10 cellular contexts compared by ENCODE assay signal in genomic region chr6:139982652-139983051, GRCh38.
A peak's percentile ranks its signal among the peaks of the same experiment; 100 is the strongest.
DNase-seq lines count a peak whose midpoint lies in the region; FAIRE-seq and TF ChIP-seq lines count a peak whose summit lies in the region.
"Had no signal": no experiment of that assay in that cellular context is flagged by ENCODE, and none has a peak within 500 bp of the region (broad histone marks: within the 10 kb centered on the region; RNA-seq: fewer than 3 reads in every experiment).

No MANE protein-coding gene starts in this region.

- FAIRE-seq in GM19239 (lab: Jason Lieb, UNC) = no peak

- no peaks in the 10 kb centered on the region for H3K36me3 ChIP-seq in breast epithelium

- peak overlapping the region; percentile 71 to 73 for H3K27ac ChIP-seq in breast epithelium

- H3K4me1 ChIP-seq in breast epithelium = peaks cover 0 to 14% of the 10 kb centered on the region in 2 donors

- no peak for TF ChIP-seq CTCF in breast epithelium (IDR thresholded peaks at IDR 0.05)
- no peak for TF ChIP-seq CTCF in mesothelial cell of epicardium (IDR thresholded peaks at IDR 0.05; ENCODE audit: unreplicated experiment)
- no peak for TF ChIP-seq CTCF in GM20000 (IDR thresholded peaks at IDR 0.05; ENCODE audit: extremely low read depth, missing control alignments)

- no peaks in the 10 kb centered on the region for H3K27me3 Mint-ChIP-seq in mesothelial cell of epicardium (ENCODE audit: low read depth)

- H3K4me3 Mint-ChIP-seq in mesothelial cell of epicardium = no peak overlapping the region

- intact Hi-C loops in breast epithelium (cut with DNase I; ENCODE audit: low total_unique reads) = no loop called here

- TF ChIP-seq EP300 in Ishikawa (IDR thresholded peaks at IDR 0.05; ENCODE audit: borderline replicate concordance) = no peak

- H3K9me3 ChIP-seq in breast epithelium = no peaks in the 10 kb centered on the region

- H3K4me3 ChIP-seq in breast epithelium = no peak overlapping the region

- peak overlapping the region; percentile 70 for H3K27ac Mint-ChIP-seq in mesothelial cell of epicardium

- no peak for TF ChIP-seq POLR2A in breast epithelium (IDR thresholded peaks at IDR 0.05)

- peak; percentile 11; the same call in 1 of the 2 replicates for TF ChIP-seq RAD21 in Ishikawa (IDR thresholded peaks at IDR 0.05; ENCODE audit: low read depth)

- no peaks in the 10 kb centered on the region for H3K9me3 Mint-ChIP-seq in mesothelial cell of epicardium
- H3K9me3 Mint-ChIP-seq: CD8-positive, alpha-beta memory T cell had no signal

- DNase-seq in AG08395 (ENCODE audit: low spot score) = peak; percentile 30
- no peak for DNase-seq in breast epithelium (ENCODE audit: low spot score in 2 of 2)
- no peak for DNase-seq in mesothelial cell of epicardium (ENCODE audit: low spot score in 2 of 2, unreplicated experiment in 2 of 2)
- no peak for DNase-seq in GM19239 (ENCODE audit: insufficient read length, low spot score)
- DNase-seq in activated CD8-positive, alpha-beta memory T cell treated with anti-CD3 and anti-CD28 coated beads, Interleukin-2, amount 50 U/mL, for 48 hours = no peak
- DNase-seq in SW480 (ENCODE audit: low spot score) = no peak
- DNase-seq in GM20000 (ENCODE audit: low spot score) = no peak
- DNase-seq: CD8-positive, alpha-beta memory T cell; RPMI8226 had no signal

- no peaks in the 10 kb centered on the region for H3K27me3 ChIP-seq in breast epithelium

- peaks cover 59% of the 10 kb centered on the region for H3K4me1 Mint-ChIP-seq in mesothelial cell of epicardium

- H3K36me3 Mint-ChIP-seq in mesothelial cell of epicardium = no peaks in the 10 kb centered on the region
- H3K36me3 Mint-ChIP-seq: CD8-positive, alpha-beta memory T cell had no signal

TF ChIP-seq in Ishikawa, 13 proteins besides CTCF, POLR2A, EP300 and RAD21:
- TF ChIP-seq MAX (IDR thresholded peaks at IDR 0.05) (no peak), TEAD4 (IDR thresholded peaks at IDR 0.05) (peak; percentile 58)
